In genomic region chr17:81831563-81831956, GRCh38 we compare ENCODE assay signal across 1 cellular context.
A peak's percentile ranks its signal among the peaks of the same experiment; 100 is the strongest.
TF ChIP-seq lines count a peak whose summit lies in the region.

No MANE protein-coding gene starts in this region.

TF ChIP-seq in K562, 482 proteins besides CTCF, POLR2A, EP300 and RAD21:
- TF ChIP-seq PTTG1 (tag; IDR thresholded peaks at IDR 0.05; ENCODE audit: low read depth) (no peak), E2F6 (IDR thresholded peaks at IDR 0.05; ENCODE audit: borderline replicate concordance in 1 of 2, extremely low read depth in 1 of 2, insufficient read depth in 1 of 2, insufficient read length in 1 of 2, low read depth in 1 of 2, low read length in 1 of 2, poor library complexity in 1 of 2, severe bottlenecking in 1 of 2) (peak in 1 of 2 experiments; percentile 3), DMBX1 (CRISPR knock-in tag; IDR thresholded peaks at IDR 0.05; ENCODE audit: borderline replicate concordance) (0 out of 2 replicates have a peak, but pooled peaks have one; percentile 18), ARNT (IDR thresholded peaks at IDR 0.05) (no peak), SRSF3 (IDR thresholded peaks at IDR 0.05; ENCODE audit: insufficient read depth, low read length) (no peak), ZNF175 (CRISPR knock-in tag; IDR thresholded peaks at IDR 0.05; ENCODE audit: low read depth) (0 out of 2 replicates have a peak, but pooled peaks have one; percentile 10), REST (CRISPR knock-in tag; IDR thresholded peaks at IDR 0.05; ENCODE audit: low read depth) (peak; percentile 56; the same call in 1 of the 2 replicates), TFAP4 (CRISPR knock-in tag; IDR thresholded peaks at IDR 0.05; ENCODE audit: borderline replicate concordance) (0 out of 2 replicates have a peak, but pooled peaks have one; percentile 10), RERE (CRISPR knock-in tag; IDR thresholded peaks at IDR 0.05; ENCODE audit: borderline replicate concordance) (0 out of 2 replicates have a peak, but pooled peaks have one; percentile 9), POLR2G (IDR thresholded peaks at IDR 0.05; ENCODE audit: low read depth, low read length) (peak; percentile 41; the same call in 1 of the 2 replicates), ZNF431 (CRISPR knock-in tag; IDR thresholded peaks at IDR 0.05) (no peak), USF2 (CRISPR knock-in tag; IDR thresholded peaks at IDR 0.05) (no peak), CXXC5 (CRISPR knock-in tag; IDR thresholded peaks at IDR 0.05) (0 out of 2 replicates have a peak, but pooled peaks have one; percentile 26), USF1 (CRISPR knock-in tag; IDR thresholded peaks at IDR 0.05) (0 out of 2 replicates have a peak, but pooled peaks have one; percentile 5), HNRNPK (IDR thresholded peaks at IDR 0.05; ENCODE audit: low read depth, low read length, poor library complexity, severe bottlenecking) (no peak), SPI1 (IDR thresholded peaks at IDR 0.05; ENCODE audit: borderline replicate concordance, low read depth, low read length) (no peak), SIN3B (IDR thresholded peaks at IDR 0.05; ENCODE audit: low read depth) (no peak), NR2C1 (IDR thresholded peaks at IDR 0.05) (no peak), NR2C1 (tag; IDR thresholded peaks at IDR 0.05) (0 out of 2 replicates have a peak, but pooled peaks have one; percentile 20), CREB1 (IDR thresholded peaks at IDR 0.05) (no peak), CREB1 (CRISPR knock-in tag; IDR thresholded peaks at IDR 0.05) (no peak)
